ENCODE assay signal across 8 cellular contexts in the genomic region with DNA sequence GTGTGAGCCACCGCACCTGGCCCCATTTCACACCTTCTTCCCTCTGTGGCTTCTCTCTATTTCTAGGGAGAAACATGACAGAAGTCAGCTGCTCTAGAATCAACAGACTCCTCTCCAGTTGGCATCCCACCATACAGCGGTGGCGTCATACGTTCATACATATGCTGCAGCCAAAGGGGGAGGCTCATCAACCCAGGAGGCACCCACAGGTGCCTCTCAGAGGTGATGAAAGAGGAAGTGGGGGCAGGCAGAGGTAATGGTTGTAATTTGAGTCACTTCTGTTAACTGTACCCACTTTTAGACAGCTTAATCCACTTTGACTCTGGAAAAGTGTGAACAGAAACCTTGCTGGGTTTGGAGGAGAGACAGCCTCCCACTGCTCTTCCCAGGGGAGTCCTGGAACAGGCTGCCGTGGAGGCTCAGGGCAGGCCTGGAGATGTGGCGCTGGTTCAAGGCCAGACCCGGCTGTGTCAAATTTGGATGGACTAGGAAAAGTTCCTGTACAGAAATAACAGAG. TPM values are rescaled to one million over a fixed set of nuclear protein-coding genes. Genes with fewer than 3 reads are reported as not detected.
DNase-seq lines count a peak whose midpoint lies in the region; ATAC-seq, FAIRE-seq and TF ChIP-seq lines count a peak whose summit lies in the region.

No MANE protein-coding gene starts in this region.

- no peak overlapping the region for H2AK5ac ChIP-seq in mesendoderm (ENCODE audit: low read length)

- no peaks in the 10 kb centered on the region for H3K79me1 ChIP-seq in mesendoderm (ENCODE audit: low read length)

- no peak overlapping the region for H2BK120ac ChIP-seq in mesendoderm (ENCODE audit: low read depth, low read length)

- no peak overlapping the region for H2BK5ac ChIP-seq in mesendoderm (ENCODE audit: low read length)

- no peak overlapping the region for H3K9ac ChIP-seq in mesendoderm (ENCODE audit: low read length)

- H3K18ac ChIP-seq in mesendoderm (ENCODE audit: low read length) = no peak overlapping the region

- H3K27me3 ChIP-seq in mesendoderm (ENCODE audit: insufficient read depth, low read length, poor library complexity) = no peaks in the 10 kb centered on the region
- H3K27me3 ChIP-seq in H7 (ENCODE audit: control insufficient read depth, insufficient read depth, low read length) = no peaks in the 10 kb centered on the region

- H3K4me2 ChIP-seq in mesendoderm (ENCODE audit: low read length) = no peak overlapping the region

- no peak overlapping the region for H4K5ac ChIP-seq in mesendoderm (ENCODE audit: low read length)

- H3K4me1 ChIP-seq in mesendoderm (ENCODE audit: control insufficient read depth, low read depth, low read length) = no peaks in the 10 kb centered on the region

- H3K27ac ChIP-seq in mesendoderm (ENCODE audit: low read depth, low read length) = no peak overlapping the region

- peak; percentile 81 for FAIRE-seq in GM12892 (lab: Jason Lieb, UNC)

- no peak overlapping the region for H3K4ac ChIP-seq in mesendoderm (ENCODE audit: low read depth, low read length)

- H3K4me3 ChIP-seq in mesendoderm (ENCODE audit: low read length) (no peak overlapping the region), H7 (ENCODE audit: insufficient read depth, low read depth, low read length) (no peak overlapping the region)

- no peaks in the 10 kb centered on the region for H3K9me3 Mint-ChIP-seq in activated T-cell treated with anti-CD3 and anti-CD28 coated beads, Interleukin-2, amount 50 U/mL, for 4 hours

- H3K4me3 Mint-ChIP-seq in activated T-cell treated with anti-CD3 and anti-CD28 coated beads, Interleukin-2, amount 50 U/mL, for 4 hours = peak overlapping the region; percentile 46

- no peak overlapping the region for H3K56ac ChIP-seq in mesendoderm (ENCODE audit: low read length)

- TF ChIP-seq POLR2A in GM12892 (IDR thresholded peaks at IDR 0.05; ENCODE audit: low read depth, low read length) = no peak

- H4K8ac ChIP-seq in mesendoderm (ENCODE audit: low read depth, low read length) = no peak overlapping the region

- no peak overlapping the region for H2BK15ac ChIP-seq in mesendoderm (replicated peaks; ENCODE audit: low read depth)

- no CpG with 5 or more reads among the region's 7 CpGs for WGBS in mesendoderm (ENCODE audit: extremely low coverage, insufficient coverage, low lambda C conversion rate)

- H3K36me3 Mint-ChIP-seq in activated T-cell treated with anti-CD3 and anti-CD28 coated beads, Interleukin-2, amount 50 U/mL, for 4 hours (ENCODE audit: insufficient read depth) = peaks cover 6% of the 10 kb centered on the region

- DNase-seq in GM12892 (ENCODE audit: insufficient read length) (no peak), mesendoderm (no peak), OCI-M1 (lab: John Stamatoyannopoulos, UW) (no peak), H7 (no peak)
- DNase-seq in activated T-cell treated with anti-CD3 and anti-CD28 coated beads, Interleukin-2, amount 50 U/mL, for 4 hours = peak; percentile 39
- peak in 2 of 3 donors; percentile 38 to 39 for DNase-seq in stimulated activated CD4-positive, alpha-beta T cell treated with anti-CD3 and anti-CD28 coated beads, TNF-alpha, amount 100 ng/mL, for 48 hours (ENCODE audit: low read depth in 3 of 3)

- ATAC-seq in GM21515 (IDR thresholded peaks at IDR 0.05; ENCODE audit: unreplicated experiment) (peak; percentile 64), HG03575 (IDR thresholded peaks at IDR 0.05; ENCODE audit: extremely low read depth, insufficient number of reproducible peaks, low FRiP score, unreplicated experiment) (peak; percentile 41)
- peak; percentile 68 to 78 for ATAC-seq in activated T-cell treated with anti-CD3 and anti-CD28 coated beads, Interleukin-2, amount 50 U/mL, for 4 hours

- no peak overlapping the region for H3K23ac ChIP-seq in mesendoderm (ENCODE audit: low read length)

- H3K79me2 ChIP-seq in mesendoderm (ENCODE audit: control insufficient read depth, insufficient read depth, low read length) = no peaks in the 10 kb centered on the region

- no peaks in the 10 kb centered on the region for H3K27me3 Mint-ChIP-seq in activated T-cell treated with anti-CD3 and anti-CD28 coated beads, Interleukin-2, amount 50 U/mL, for 4 hours (ENCODE audit: low read depth)

- H3K36me3 ChIP-seq in mesendoderm (ENCODE audit: control insufficient read depth, insufficient read depth, low read length) (no peaks in the 10 kb centered on the region), H7 (replicated peaks; ENCODE audit: control insufficient read depth, insufficient read depth, low read length) (no peaks in the 10 kb centered on the region)

- peaks cover 67% of the 10 kb centered on the region for H3K4me1 Mint-ChIP-seq in activated T-cell treated with anti-CD3 and anti-CD28 coated beads, Interleukin-2, amount 50 U/mL, for 4 hours (ENCODE audit: low read depth)

RNA-seq across cellular contexts. Expression of a gene that starts 47.3 kb away (rescaled TPM):
- polyA plus RNA-seq in GM12892 (2012; ENCODE audit: missing spikeins) = 581 TPM
- 100 to 1,000 TPM; 453 to 460 (median 459) TPM for total RNA-seq in activated T-cell treated with anti-CD3 and anti-CD28 coated beads, Interleukin-2, amount 50 U/mL, for 4 hours
- 812 TPM for polyA plus RNA-seq in mesendoderm (2013, experiment 1 of 2)
- 835 TPM for polyA plus RNA-seq in mesendoderm (2013, experiment 2 of 2)
- total RNA-seq in H7 (2014; rRNA removed; shearing (Covaris generic)) = 138 and 154 TPM in 2 replicates

Comparison
In these comparisons a context has a peak if more than half of its experiments do, and no peak if none do; other contexts are left out.
1. DNase-seq: peak in activated T-cell treated with anti-CD3 and anti-CD28 coated beads, Interleukin-2, amount 50 U/mL, for 4 hours (single experiment) and stimulated activated CD4-positive, alpha-beta T cell treated with anti-CD3 and anti-CD28 coated beads, TNF-alpha, amount 100 ng/mL, for 48 hours (2 of 3); none in GM12892 (single experiment), mesendoderm (single experiment), OCI-M1 (single experiment) and H7 (single experiment).
2. Peak in every context shown above with its lines, with median percentiles within 50 percentile points of each other: ATAC-seq.